1 cellular context compared by ENCODE assay signal in genomic region chr1:14421977-14422609, GRCh38.
A peak's percentile ranks its signal among the peaks of the same experiment; 100 is the strongest.
TF ChIP-seq lines count a peak whose summit lies in the region.

No MANE protein-coding gene starts in this region.

TF ChIP-seq in K562, 482 proteins besides CTCF, POLR2A, EP300 and RAD21 (continued from another document):
- TF ChIP-seq, protein P1, sequence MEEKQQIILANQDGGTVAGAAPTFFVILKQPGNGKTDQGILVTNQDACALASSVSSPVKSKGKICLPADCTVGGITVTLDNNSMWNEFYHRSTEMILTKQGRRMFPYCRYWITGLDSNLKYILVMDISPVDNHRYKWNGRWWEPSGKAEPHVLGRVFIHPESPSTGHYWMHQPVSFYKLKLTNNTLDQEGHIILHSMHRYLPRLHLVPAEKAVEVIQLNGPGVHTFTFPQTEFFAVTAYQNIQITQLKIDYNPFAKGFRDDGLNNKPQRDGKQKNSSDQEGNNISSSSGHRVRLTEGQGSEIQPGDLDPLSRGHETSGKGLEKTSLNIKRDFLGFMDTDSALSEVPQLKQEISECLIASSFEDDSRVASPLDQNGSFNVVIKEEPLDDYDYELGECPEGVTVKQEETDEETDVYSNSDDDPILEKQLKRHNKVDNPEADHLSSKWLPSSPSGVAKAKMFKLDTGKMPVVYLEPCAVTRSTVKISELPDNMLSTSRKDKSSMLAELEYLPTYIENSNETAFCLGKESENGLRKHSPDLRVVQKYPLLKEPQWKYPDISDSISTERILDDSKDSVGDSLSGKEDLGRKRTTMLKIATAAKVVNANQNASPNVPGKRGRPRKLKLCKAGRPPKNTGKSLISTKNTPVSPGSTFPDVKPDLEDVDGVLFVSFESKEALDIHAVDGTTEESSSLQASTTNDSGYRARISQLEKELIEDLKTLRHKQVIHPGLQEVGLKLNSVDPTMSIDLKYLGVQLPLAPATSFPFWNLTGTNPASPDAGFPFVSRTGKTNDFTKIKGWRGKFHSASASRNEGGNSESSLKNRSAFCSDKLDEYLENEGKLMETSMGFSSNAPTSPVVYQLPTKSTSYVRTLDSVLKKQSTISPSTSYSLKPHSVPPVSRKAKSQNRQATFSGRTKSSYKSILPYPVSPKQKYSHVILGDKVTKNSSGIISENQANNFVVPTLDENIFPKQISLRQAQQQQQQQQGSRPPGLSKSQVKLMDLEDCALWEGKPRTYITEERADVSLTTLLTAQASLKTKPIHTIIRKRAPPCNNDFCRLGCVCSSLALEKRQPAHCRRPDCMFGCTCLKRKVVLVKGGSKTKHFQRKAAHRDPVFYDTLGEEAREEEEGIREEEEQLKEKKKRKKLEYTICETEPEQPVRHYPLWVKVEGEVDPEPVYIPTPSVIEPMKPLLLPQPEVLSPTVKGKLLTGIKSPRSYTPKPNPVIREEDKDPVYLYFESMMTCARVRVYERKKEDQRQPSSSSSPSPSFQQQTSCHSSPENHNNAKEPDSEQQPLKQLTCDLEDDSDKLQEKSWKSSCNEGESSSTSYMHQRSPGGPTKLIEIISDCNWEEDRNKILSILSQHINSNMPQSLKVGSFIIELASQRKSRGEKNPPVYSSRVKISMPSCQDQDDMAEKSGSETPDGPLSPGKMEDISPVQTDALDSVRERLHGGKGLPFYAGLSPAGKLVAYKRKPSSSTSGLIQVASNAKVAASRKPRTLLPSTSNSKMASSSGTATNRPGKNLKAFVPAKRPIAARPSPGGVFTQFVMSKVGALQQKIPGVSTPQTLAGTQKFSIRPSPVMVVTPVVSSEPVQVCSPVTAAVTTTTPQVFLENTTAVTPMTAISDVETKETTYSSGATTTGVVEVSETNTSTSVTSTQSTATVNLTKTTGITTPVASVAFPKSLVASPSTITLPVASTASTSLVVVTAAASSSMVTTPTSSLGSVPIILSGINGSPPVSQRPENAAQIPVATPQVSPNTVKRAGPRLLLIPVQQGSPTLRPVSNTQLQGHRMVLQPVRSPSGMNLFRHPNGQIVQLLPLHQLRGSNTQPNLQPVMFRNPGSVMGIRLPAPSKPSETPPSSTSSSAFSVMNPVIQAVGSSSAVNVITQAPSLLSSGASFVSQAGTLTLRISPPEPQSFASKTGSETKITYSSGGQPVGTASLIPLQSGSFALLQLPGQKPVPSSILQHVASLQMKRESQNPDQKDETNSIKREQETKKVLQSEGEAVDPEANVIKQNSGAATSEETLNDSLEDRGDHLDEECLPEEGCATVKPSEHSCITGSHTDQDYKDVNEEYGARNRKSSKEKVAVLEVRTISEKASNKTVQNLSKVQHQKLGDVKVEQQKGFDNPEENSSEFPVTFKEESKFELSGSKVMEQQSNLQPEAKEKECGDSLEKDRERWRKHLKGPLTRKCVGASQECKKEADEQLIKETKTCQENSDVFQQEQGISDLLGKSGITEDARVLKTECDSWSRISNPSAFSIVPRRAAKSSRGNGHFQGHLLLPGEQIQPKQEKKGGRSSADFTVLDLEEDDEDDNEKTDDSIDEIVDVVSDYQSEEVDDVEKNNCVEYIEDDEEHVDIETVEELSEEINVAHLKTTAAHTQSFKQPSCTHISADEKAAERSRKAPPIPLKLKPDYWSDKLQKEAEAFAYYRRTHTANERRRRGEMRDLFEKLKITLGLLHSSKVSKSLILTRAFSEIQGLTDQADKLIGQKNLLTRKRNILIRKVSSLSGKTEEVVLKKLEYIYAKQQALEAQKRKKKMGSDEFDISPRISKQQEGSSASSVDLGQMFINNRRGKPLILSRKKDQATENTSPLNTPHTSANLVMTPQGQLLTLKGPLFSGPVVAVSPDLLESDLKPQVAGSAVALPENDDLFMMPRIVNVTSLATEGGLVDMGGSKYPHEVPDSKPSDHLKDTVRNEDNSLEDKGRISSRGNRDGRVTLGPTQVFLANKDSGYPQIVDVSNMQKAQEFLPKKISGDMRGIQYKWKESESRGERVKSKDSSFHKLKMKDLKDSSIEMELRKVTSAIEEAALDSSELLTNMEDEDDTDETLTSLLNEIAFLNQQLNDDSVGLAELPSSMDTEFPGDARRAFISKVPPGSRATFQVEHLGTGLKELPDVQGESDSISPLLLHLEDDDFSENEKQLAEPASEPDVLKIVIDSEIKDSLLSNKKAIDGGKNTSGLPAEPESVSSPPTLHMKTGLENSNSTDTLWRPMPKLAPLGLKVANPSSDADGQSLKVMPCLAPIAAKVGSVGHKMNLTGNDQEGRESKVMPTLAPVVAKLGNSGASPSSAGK (IDR thresholded peaks at IDR 0.05) = peak; percentile 18; the same call in 1 of the 2 replicates
- TF ChIP-seq ZNF23 (CRISPR knock-in tag; IDR thresholded peaks at IDR 0.05) (no peak), CREB1 (IDR thresholded peaks at IDR 0.05) (peak; percentile 77), CREB1 (CRISPR knock-in tag; IDR thresholded peaks at IDR 0.05) (peak; percentile 63; the same call in 1 of the 2 replicates), SUPT5H (IDR thresholded peaks at IDR 0.05) (no peak), ZNF133 (CRISPR knock-in tag; IDR thresholded peaks at IDR 0.05) (no peak), FOXM1 (IDR thresholded peaks at IDR 0.05; ENCODE audit: low read depth) (peak; percentile 66; the same call in 1 of the 2 replicates), FOXM1 (CRISPR knock-in tag; IDR thresholded peaks at IDR 0.05; ENCODE audit: low read depth) (no peak), NFRKB (IDR thresholded peaks at IDR 0.05; ENCODE audit: low read depth) (peak; percentile 28; the same call in 1 of the 2 replicates), THAP12 (CRISPR knock-in tag; IDR thresholded peaks at IDR 0.05) (no peak), RBM34 (IDR thresholded peaks at IDR 0.05; ENCODE audit: borderline replicate concordance, insufficient read depth, low read length) (no peak), MAFF (IDR thresholded peaks at IDR 0.05; ENCODE audit: low read length) (peak; percentile 82), HMGN3 (IDR thresholded peaks at IDR 0.05; ENCODE audit: borderline replicate concordance, extremely low read depth, insufficient read length, low read depth, low read length) (peak; percentile 78), CREM (IDR thresholded peaks at IDR 0.05; ENCODE audit: low read depth) (peak; percentile 95), SMAD3 (CRISPR knock-in tag; conservative IDR thresholded peaks at IDR 0.05) (peak; percentile 50; the same call in 1 of the 2 replicates), STAT5A (IDR thresholded peaks at IDR 0.05; ENCODE audit: borderline replicate concordance, low read length) (peak; percentile 68)
